39 cellular contexts compared by ENCODE assay signal in the genomic region with DNA sequence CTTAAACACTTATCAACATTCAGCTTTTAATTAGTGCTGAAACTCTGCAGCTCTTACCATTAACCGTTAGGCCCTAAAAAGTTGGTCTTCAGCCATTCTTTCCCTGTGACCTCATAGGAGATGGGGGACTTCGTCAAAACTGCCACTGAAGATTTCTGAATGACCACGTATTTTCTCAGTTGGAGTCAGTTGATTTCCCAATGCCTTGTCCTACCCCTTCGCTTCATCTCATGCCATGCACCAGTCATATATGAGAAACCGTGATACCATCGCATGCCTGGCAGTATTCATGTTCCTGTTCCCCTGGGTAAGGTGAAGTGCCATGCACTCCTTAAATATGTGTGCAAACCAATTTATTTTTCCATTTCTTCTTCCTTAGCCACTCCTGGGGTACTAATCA.
"Had no signal": no experiment of that assay in that cellular context is flagged by ENCODE, and none has a peak within 500 bp of the region (broad histone marks: within the 10 kb centered on the region; RNA-seq: fewer than 3 reads in every experiment).

No MANE protein-coding gene starts in this region.

- H3K27ac ChIP-seq: adrenal gland, ascending aorta, body of pancreas, brain microvascular endothelial cell, breast epithelium, cardiac muscle cell had no signal

- ATAC-seq: activated naive CD4-positive, alpha-beta T cell treated with anti-CD3 and anti-CD28 coated beads, Interleukin-2, amount 50 U/mL, for 72 hours; activated naive CD8-positive, alpha-beta T cell treated with anti-CD3 and anti-CD28 coated beads, Interleukin-2, amount 50 U/mL, for 24 hours; activated T-cell treated with anti-CD3 and anti-CD28 coated beads, Interleukin-2, amount 50 U/mL, for 4 hours; activated T-cell treated with anti-CD3 and anti-CD28 coated beads, Interleukin-2, amount 50 U/mL, for 72 hours; activated T-helper 17 cell treated with anti-CD3 and anti-CD28 coated beads, Interleukin-2, amount 50 U/mL, for 72 hours; body of pancreas had no signal

- H3K4me1 Mint-ChIP-seq: activated naive CD4-positive, alpha-beta T cell treated with anti-CD3 and anti-CD28 coated beads, Interleukin-2, amount 10 ng/mL, durations not matched to agents 7 days and 5 days; activated naive CD4-positive, alpha-beta T cell treated with anti-CD3 and anti-CD28 coated beads, Interleukin-2, amount 50 U/mL, for 24 hours; activated naive CD8-positive, alpha-beta T cell treated with anti-CD3 and anti-CD28 coated beads for 36 hours; activated naive CD8-positive, alpha-beta T cell treated with anti-CD3 and anti-CD28 coated beads, Interleukin-2, amount 10 ng/mL, durations not matched to agents 7 days and 5 days; activated T-helper 17 cell treated with anti-CD3 and anti-CD28 coated beads, Interleukin-2, amount 50 U/mL, for 72 hours; brain; central memory CD8-positive, alpha-beta T cell had no signal

- H3K27me3 ChIP-seq: adrenal gland, ascending aorta, body of pancreas, breast epithelium, cardiac muscle cell had no signal

- H3K27me3 Mint-ChIP-seq: activated naive CD4-positive, alpha-beta T cell treated with anti-CD3 and anti-CD28 coated beads, Interleukin-2, amount 50 U/mL, for 24 hours; activated naive CD8-positive, alpha-beta T cell treated with anti-CD3 and anti-CD28 coated beads for 36 hours; activated T-cell treated with anti-CD3 and anti-CD28 coated beads, Interleukin-2, amount 50 U/mL, for 24 hours had no signal

- H3K9me3 Mint-ChIP-seq: activated naive CD4-positive, alpha-beta T cell treated with anti-CD3 and anti-CD28 coated beads for 36 hours; activated naive CD4-positive, alpha-beta T cell treated with anti-CD3 and anti-CD28 coated beads, Interleukin-2, amount 50 U/mL, for 24 hours; activated naive CD4-positive, alpha-beta T cell treated with anti-CD3 and anti-CD28 coated beads, Interleukin-2, amount 50 U/mL, for 72 hours; activated naive CD8-positive, alpha-beta T cell treated with anti-CD3 and anti-CD28 coated beads for 36 hours; activated naive CD8-positive, alpha-beta T cell treated with anti-CD3 and anti-CD28 coated beads, Interleukin-2, amount 10 ng/mL, durations not matched to agents 7 days and 5 days; activated naive CD8-positive, alpha-beta T cell treated with anti-CD3 and anti-CD28 coated beads, Interleukin-2, amount 50 U/mL, for 24 hours; activated T-cell treated with anti-CD3 and anti-CD28 coated beads, Interleukin-2, amount 50 U/mL, for 24 hours; activated T-cell treated with anti-CD3 and anti-CD28 coated beads, Interleukin-2, amount 50 U/mL, for 4 hours; activated T-cell treated with anti-CD3 and anti-CD28 coated beads, Interleukin-2, amount 50 U/mL, for 72 hours; activated T-helper 1 cell treated with anti-CD3 and anti-CD28 coated beads, Interleukin-12 subunit alpha, Interleukin-12 subunit beta, Interleukin-2, Interleukin-4 antibody, amounts not matched to agents 30 ng/mL and 10 ng/mL and 1 ng/mL, durations not matched to agents 14 hours and 24 hours and 36 hours; activated T-helper 17 cell treated with anti-CD3 and anti-CD28 coated beads, Interleukin-2, amount 50 U/mL, for 72 hours; activated T-helper 2 cell treated with anti-CD3 and anti-CD28 coated beads, Interferon-gamma antibody, Interleukin-2, Interleukin-4, amounts not matched to agents 10 μg/mL and 5 μg/mL and 100 μg/mL, durations not matched to agents 14 hours and 24 hours and 36 hours; central memory CD8-positive, alpha-beta T cell had no signal

- DNase-seq: activated effector memory CD4-positive, alpha-beta T cell treated with anti-CD3 and anti-CD28 coated beads, Interleukin-2, amount 50 U/mL, for 16 hours; activated effector memory CD4-positive, alpha-beta T cell treated with Interleukin-2 at 50 U/mL for 16 hours; activated gamma-delta T cell; activated gamma-delta T cell treated with Interleukin-2 at 50 U/mL for 16 hours; activated naive CD4-positive, alpha-beta T cell; activated naive CD4-positive, alpha-beta T cell treated with anti-CD3 and anti-CD28 coated beads for 36 hours; activated naive CD4-positive, alpha-beta T cell treated with anti-CD3 and anti-CD28 coated beads, Interleukin-2, amount 10 ng/mL, durations not matched to agents 7 days and 5 days; activated naive CD4-positive, alpha-beta T cell treated with anti-CD3 and anti-CD28 coated beads, Interleukin-2, amount 50 U/mL, for 16 hours; activated naive CD4-positive, alpha-beta T cell treated with Interleukin-2 at 50 U/mL for 16 hours; activated naive CD8-positive, alpha-beta T cell treated with anti-CD3 and anti-CD28 coated beads for 36 hours; activated naive CD8-positive, alpha-beta T cell treated with anti-CD3 and anti-CD28 coated beads, Interleukin-2, amount 10 ng/mL, durations not matched to agents 7 days and 5 days; activated naive CD8-positive, alpha-beta T cell treated with anti-CD3 and anti-CD28 coated beads, Interleukin-2, amount 50 U/mL, for 24 hours; activated T-cell treated with anti-CD3 and anti-CD28 coated beads for 4 hours; activated T-cell treated with anti-CD3 and anti-CD28 coated beads, Interleukin-2, amount 50 U/mL, for 1 hour; activated T-cell treated with anti-CD3 and anti-CD28 coated beads, Interleukin-2, amount 50 U/mL, for 24 hours; activated T-cell treated with anti-CD3 and anti-CD28 coated beads, Interleukin-2, amount 50 U/mL, for 4 hours; activated T-cell treated with anti-CD3 and anti-CD28 coated beads, Interleukin-2, amount 50 U/mL, for 48 hours; activated T-cell treated with anti-CD3 and anti-CD28 coated beads, Interleukin-2, amount 50 U/mL, for 72 hours; adrenal gland; amniotic stem cell; amygdala; anterior cingulate cortex; aorta; body of pancreas; brain microvascular endothelial cell; caudate nucleus; central memory CD4-positive, alpha-beta T cell; cerebellar nuclear complex had no signal

- H3K4me1 ChIP-seq: adrenal gland, ascending aorta, body of pancreas, breast epithelium had no signal

- H3K27ac Mint-ChIP-seq: activated naive CD4-positive, alpha-beta T cell treated with anti-CD3 and anti-CD28 coated beads for 36 hours; activated naive CD4-positive, alpha-beta T cell treated with anti-CD3 and anti-CD28 coated beads, Interleukin-2, amount 10 ng/mL, durations not matched to agents 7 days and 5 days; activated naive CD4-positive, alpha-beta T cell treated with anti-CD3 and anti-CD28 coated beads, Interleukin-2, amount 50 U/mL, for 24 hours; activated naive CD4-positive, alpha-beta T cell treated with anti-CD3 and anti-CD28 coated beads, Interleukin-2, amount 50 U/mL, for 72 hours; activated naive CD8-positive, alpha-beta T cell; activated naive CD8-positive, alpha-beta T cell treated with anti-CD3 and anti-CD28 coated beads for 36 hours; activated naive CD8-positive, alpha-beta T cell treated with anti-CD3 and anti-CD28 coated beads, Interleukin-2, amount 10 ng/mL, durations not matched to agents 7 days and 5 days; activated naive CD8-positive, alpha-beta T cell treated with anti-CD3 and anti-CD28 coated beads, Interleukin-2, amount 50 U/mL, for 24 hours; activated T-cell treated with anti-CD3 and anti-CD28 coated beads, Interleukin-2, amount 50 U/mL, for 24 hours; activated T-cell treated with anti-CD3 and anti-CD28 coated beads, Interleukin-2, amount 50 U/mL, for 72 hours; activated T-helper 1 cell treated with anti-CD3 and anti-CD28 coated beads, Interleukin-12 subunit alpha, Interleukin-12 subunit beta, Interleukin-2, Interleukin-4 antibody, amounts not matched to agents 30 ng/mL and 10 ng/mL and 1 ng/mL, durations not matched to agents 14 hours and 24 hours and 36 hours; activated T-helper 17 cell treated with anti-CD3 and anti-CD28 coated beads, Interleukin-2, amount 50 U/mL, for 72 hours; activated T-helper 2 cell treated with anti-CD3 and anti-CD28 coated beads, Interferon-gamma antibody, Interleukin-2, Interleukin-4, amounts not matched to agents 10 μg/mL and 5 μg/mL and 100 μg/mL, durations not matched to agents 14 hours and 24 hours and 36 hours; brain had no signal

- H3K9me3 ChIP-seq: adrenal gland, ascending aorta, body of pancreas, breast epithelium had no signal

- H3K4me3 ChIP-seq: adrenal gland, ascending aorta, body of pancreas, breast epithelium, cardiac muscle cell had no signal

- H3K4me3 Mint-ChIP-seq: activated naive CD4-positive, alpha-beta T cell treated with anti-CD3 and anti-CD28 coated beads for 36 hours; activated naive CD4-positive, alpha-beta T cell treated with anti-CD3 and anti-CD28 coated beads, Interleukin-2, amount 10 ng/mL, durations not matched to agents 7 days and 5 days; activated naive CD4-positive, alpha-beta T cell treated with anti-CD3 and anti-CD28 coated beads, Interleukin-2, amount 50 U/mL, for 24 hours; activated naive CD8-positive, alpha-beta T cell; activated naive CD8-positive, alpha-beta T cell treated with anti-CD3 and anti-CD28 coated beads for 36 hours; activated naive CD8-positive, alpha-beta T cell treated with anti-CD3 and anti-CD28 coated beads, Interleukin-2, amount 10 ng/mL, durations not matched to agents 7 days and 5 days; activated naive CD8-positive, alpha-beta T cell treated with anti-CD3 and anti-CD28 coated beads, Interleukin-2, amount 50 U/mL, for 24 hours; activated T-cell treated with anti-CD3 and anti-CD28 coated beads, Interleukin-2, amount 50 U/mL, for 24 hours; activated T-cell treated with anti-CD3 and anti-CD28 coated beads, Interleukin-2, amount 50 U/mL, for 4 hours; activated T-cell treated with anti-CD3 and anti-CD28 coated beads, Interleukin-2, amount 50 U/mL, for 72 hours; activated T-helper 1 cell treated with anti-CD3 and anti-CD28 coated beads, Interleukin-12 subunit alpha, Interleukin-12 subunit beta, Interleukin-2, Interleukin-4 antibody, amounts not matched to agents 30 ng/mL and 10 ng/mL and 1 ng/mL, durations not matched to agents 14 hours and 24 hours and 36 hours; activated T-helper 17 cell treated with anti-CD3 and anti-CD28 coated beads, Interleukin-2, amount 50 U/mL, for 72 hours; brain; central memory CD8-positive, alpha-beta T cell had no signal

- H3K36me3 Mint-ChIP-seq: activated naive CD4-positive, alpha-beta T cell treated with anti-CD3 and anti-CD28 coated beads, Interleukin-2, amount 10 ng/mL, durations not matched to agents 7 days and 5 days; activated naive CD4-positive, alpha-beta T cell treated with anti-CD3 and anti-CD28 coated beads, Interleukin-2, amount 50 U/mL, for 72 hours; activated naive CD8-positive, alpha-beta T cell; activated naive CD8-positive, alpha-beta T cell treated with anti-CD3 and anti-CD28 coated beads for 36 hours; activated naive CD8-positive, alpha-beta T cell treated with anti-CD3 and anti-CD28 coated beads, Interleukin-2, amount 10 ng/mL, durations not matched to agents 7 days and 5 days; brain had no signal

- H3K36me3 ChIP-seq: adrenal gland, ascending aorta, brain microvascular endothelial cell, breast epithelium, cardiac muscle cell had no signal
